ENCODE assay signal across 2 cellular contexts in genomic region chr11:117583063-117583801, GRCh38.
TF ChIP-seq lines count a peak whose summit lies in the region.

No MANE protein-coding gene starts in this region.

TF ChIP-seq in SK-N-SH, 30 proteins besides CTCF, POLR2A, EP300 and RAD21 (continued from another document):
- TF ChIP-seq REST (IDR thresholded peaks at IDR 0.05; ENCODE audit: low read depth, low read length) (no peak), POLR2AphosphoS5 (IDR thresholded peaks at IDR 0.05; ENCODE audit: low read depth, low read length) (no peak), FOXJ3 (CRISPR knock-in tag; IDR thresholded peaks at IDR 0.05) (no peak), ELF1 (IDR thresholded peaks at IDR 0.05) (no peak), RCOR1 (IDR thresholded peaks at IDR 0.05; ENCODE audit: low read length) (no peak), SMC3 (IDR thresholded peaks at IDR 0.05; ENCODE audit: low read depth, low read length) (no peak), GATA2 (CRISPR knock-in tag; IDR thresholded peaks at IDR 0.05) (no peak), YY1 (IDR thresholded peaks at IDR 0.05; ENCODE audit: low read depth) (no peak), NRF1 (IDR thresholded peaks at IDR 0.05; ENCODE audit: low read depth, low read length) (no peak), EZH2phosphoT487 (IDR thresholded peaks at IDR 0.05; ENCODE audit: borderline replicate concordance, low read depth) (no peak), FOSL2 (IDR thresholded peaks at IDR 0.05; ENCODE audit: borderline replicate concordance, low read depth) (no peak), FOXM1 (IDR thresholded peaks at IDR 0.05; ENCODE audit: low read depth) (no peak)
- TF ChIP-seq, protein P1, sequence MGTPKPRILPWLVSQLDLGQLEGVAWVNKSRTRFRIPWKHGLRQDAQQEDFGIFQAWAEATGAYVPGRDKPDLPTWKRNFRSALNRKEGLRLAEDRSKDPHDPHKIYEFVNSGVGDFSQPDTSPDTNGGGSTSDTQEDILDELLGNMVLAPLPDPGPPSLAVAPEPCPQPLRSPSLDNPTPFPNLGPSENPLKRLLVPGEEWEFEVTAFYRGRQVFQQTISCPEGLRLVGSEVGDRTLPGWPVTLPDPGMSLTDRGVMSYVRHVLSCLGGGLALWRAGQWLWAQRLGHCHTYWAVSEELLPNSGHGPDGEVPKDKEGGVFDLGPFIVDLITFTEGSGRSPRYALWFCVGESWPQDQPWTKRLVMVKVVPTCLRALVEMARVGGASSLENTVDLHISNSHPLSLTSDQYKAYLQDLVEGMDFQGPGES (IDR thresholded peaks at IDR 0.05; ENCODE audit: low read depth, low read length): no peak
- TF ChIP-seq, protein P2, sequence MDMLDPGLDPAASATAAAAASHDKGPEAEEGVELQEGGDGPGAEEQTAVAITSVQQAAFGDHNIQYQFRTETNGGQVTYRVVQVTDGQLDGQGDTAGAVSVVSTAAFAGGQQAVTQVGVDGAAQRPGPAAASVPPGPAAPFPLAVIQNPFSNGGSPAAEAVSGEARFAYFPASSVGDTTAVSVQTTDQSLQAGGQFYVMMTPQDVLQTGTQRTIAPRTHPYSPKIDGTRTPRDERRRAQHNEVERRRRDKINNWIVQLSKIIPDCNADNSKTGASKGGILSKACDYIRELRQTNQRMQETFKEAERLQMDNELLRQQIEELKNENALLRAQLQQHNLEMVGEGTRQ (IDR thresholded peaks at IDR 0.05; ENCODE audit: borderline replicate concordance, low read depth, low read length): no peak
- TF ChIP-seq, protein P3, sequence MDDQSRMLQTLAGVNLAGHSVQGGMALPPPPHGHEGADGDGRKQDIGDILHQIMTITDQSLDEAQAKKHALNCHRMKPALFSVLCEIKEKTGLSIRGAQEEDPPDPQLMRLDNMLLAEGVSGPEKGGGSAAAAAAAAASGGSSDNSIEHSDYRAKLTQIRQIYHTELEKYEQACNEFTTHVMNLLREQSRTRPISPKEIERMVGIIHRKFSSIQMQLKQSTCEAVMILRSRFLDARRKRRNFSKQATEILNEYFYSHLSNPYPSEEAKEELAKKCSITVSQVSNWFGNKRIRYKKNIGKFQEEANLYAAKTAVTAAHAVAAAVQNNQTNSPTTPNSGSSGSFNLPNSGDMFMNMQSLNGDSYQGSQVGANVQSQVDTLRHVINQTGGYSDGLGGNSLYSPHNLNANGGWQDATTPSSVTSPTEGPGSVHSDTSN (IDR thresholded peaks at IDR 0.05): no peak

TF ChIP-seq in SK-N-SH treated with all-trans-retinoic acid at 6 μM for 48 hours, 23 proteins besides CTCF, POLR2A, EP300 and RAD21:
- TF ChIP-seq TSHZ2 (CRISPR knock-in tag; IDR thresholded peaks at IDR 0.05) (no peak), BACH2 (CRISPR knock-in tag; IDR thresholded peaks at IDR 0.05; ENCODE audit: borderline replicate concordance) (no peak), ZFP3 (CRISPR knock-in tag; IDR thresholded peaks at IDR 0.05) (no peak), ZFP30 (CRISPR knock-in tag; IDR thresholded peaks at IDR 0.05) (no peak), TOX (CRISPR knock-in tag; IDR thresholded peaks at IDR 0.05; ENCODE audit: borderline replicate concordance) (no peak), CREB5 (CRISPR knock-in tag; IDR thresholded peaks at IDR 0.05; ENCODE audit: low read depth) (no peak), ESRRG (CRISPR knock-in tag; IDR thresholded peaks at IDR 0.05) (no peak), ZNF8 (CRISPR knock-in tag; IDR thresholded peaks at IDR 0.05) (no peak), SNAI2 (CRISPR knock-in tag; IDR thresholded peaks at IDR 0.05) (no peak), ZC3H10 (CRISPR knock-in tag; IDR thresholded peaks at IDR 0.05) (no peak), ISL1 (CRISPR knock-in tag; IDR thresholded peaks at IDR 0.05) (no peak), ARNTL (CRISPR knock-in tag; IDR thresholded peaks at IDR 0.05; ENCODE audit: borderline replicate concordance, low read depth) (no peak), PPARA (CRISPR knock-in tag; IDR thresholded peaks at IDR 0.05; ENCODE audit: borderline replicate concordance) (no peak), CSDC2 (CRISPR knock-in tag; IDR thresholded peaks at IDR 0.05) (no peak), OSR1 (CRISPR knock-in tag; IDR thresholded peaks at IDR 0.05) (no peak), ZNF565 (CRISPR knock-in tag; conservative IDR thresholded peaks at IDR 0.05; ENCODE audit: low read depth) (no peak), GLIS3 (CRISPR knock-in tag; IDR thresholded peaks at IDR 0.05) (no peak), RARB (CRISPR knock-in tag; IDR thresholded peaks at IDR 0.05) (no peak), ZNF70 (CRISPR knock-in tag; IDR thresholded peaks at IDR 0.05) (no peak)
- TF ChIP-seq, protein P4, sequence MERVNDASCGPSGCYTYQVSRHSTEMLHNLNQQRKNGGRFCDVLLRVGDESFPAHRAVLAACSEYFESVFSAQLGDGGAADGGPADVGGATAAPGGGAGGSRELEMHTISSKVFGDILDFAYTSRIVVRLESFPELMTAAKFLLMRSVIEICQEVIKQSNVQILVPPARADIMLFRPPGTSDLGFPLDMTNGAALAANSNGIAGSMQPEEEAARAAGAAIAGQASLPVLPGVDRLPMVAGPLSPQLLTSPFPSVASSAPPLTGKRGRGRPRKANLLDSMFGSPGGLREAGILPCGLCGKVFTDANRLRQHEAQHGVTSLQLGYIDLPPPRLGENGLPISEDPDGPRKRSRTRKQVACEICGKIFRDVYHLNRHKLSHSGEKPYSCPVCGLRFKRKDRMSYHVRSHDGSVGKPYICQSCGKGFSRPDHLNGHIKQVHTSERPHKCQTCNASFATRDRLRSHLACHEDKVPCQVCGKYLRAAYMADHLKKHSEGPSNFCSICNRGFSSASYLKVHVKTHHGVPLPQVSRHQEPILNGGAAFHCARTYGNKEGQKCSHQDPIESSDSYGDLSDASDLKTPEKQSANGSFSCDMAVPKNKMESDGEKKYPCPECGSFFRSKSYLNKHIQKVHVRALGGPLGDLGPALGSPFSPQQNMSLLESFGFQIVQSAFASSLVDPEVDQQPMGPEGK (CRISPR knock-in tag; IDR thresholded peaks at IDR 0.05; ENCODE audit: borderline replicate concordance): no peak
